Comparison of ENCODE assay signal across 26 cellular contexts in genomic region chr20:33015700-33016580, GRCh38. TPM values are rescaled to one million over a fixed set of nuclear protein-coding genes. Genes with fewer than 3 reads are reported as not detected.
DNase-seq lines count a peak whose midpoint lies in the region; ATAC-seq and TF ChIP-seq lines count a peak whose summit lies in the region.
"Had no signal": no experiment of that assay in that cellular context is flagged by ENCODE, and none has a peak within 500 bp of the region (broad histone marks: within the 10 kb centered on the region; RNA-seq: fewer than 3 reads in every experiment).

No MANE protein-coding gene starts in this region.

- H3K4me1 Mint-ChIP-seq in activated CD8-positive, alpha-beta T cell treated with anti-CD3 and anti-CD28 coated beads, Interleukin-2, amount 10 ng/mL, durations not matched to agents 7 days and 5 days (ENCODE audit: low read depth) = no peaks in the 10 kb centered on the region
- H3K4me1 Mint-ChIP-seq in activated CD8-positive, alpha-beta T cell treated with anti-CD3 and anti-CD28 coated beads for 36 hours (ENCODE audit: low read depth) = no peaks in the 10 kb centered on the region
- H3K4me1 Mint-ChIP-seq: CD14-positive monocyte had no signal

- dilution Hi-C loops in IMR-90 (cut with HindIII; ENCODE audit: low sequenced_read_pairs, unreplicated experiment) = no loop called here

- H3K23ac ChIP-seq in IMR-90 (ENCODE audit: low read depth, low read length) = no peak overlapping the region
- no peak overlapping the region for H3K23ac ChIP-seq in mesendoderm (ENCODE audit: low read length)

- TF ChIP-seq RAD21 in IMR-90 (IDR thresholded peaks at IDR 0.05; ENCODE audit: low read length) = no peak

- H3K4me1 ChIP-seq in IMR-90 (ENCODE audit: control insufficient read depth, insufficient read depth, low read length) (no peaks in the 10 kb centered on the region), mesendoderm (ENCODE audit: control insufficient read depth, low read depth, low read length) (peaks cover 9% of the 10 kb centered on the region), spleen (no peaks in the 10 kb centered on the region)
- H3K4me1 ChIP-seq: BE2C had no signal

- no peaks in the 10 kb centered on the region for H3K79me2 ChIP-seq in mesendoderm (ENCODE audit: control insufficient read depth, insufficient read depth, low read length)

- H3K9me3 ChIP-seq in IMR-90 (ENCODE audit: control insufficient read depth, insufficient read depth, low read length) (no peaks in the 10 kb centered on the region), spleen (no peaks in the 10 kb centered on the region)
- H3K9me3 ChIP-seq: BE2C had no signal

- no peak overlapping the region for H3K4me3 Mint-ChIP-seq in activated CD8-positive, alpha-beta T cell treated with anti-CD3 and anti-CD28 coated beads, Interleukin-2, amount 10 ng/mL, durations not matched to agents 7 days and 5 days
- no peak overlapping the region for H3K4me3 Mint-ChIP-seq in activated CD8-positive, alpha-beta T cell treated with anti-CD3 and anti-CD28 coated beads for 36 hours
- H3K4me3 Mint-ChIP-seq: CD14-positive monocyte had no signal

- no peaks in the 10 kb centered on the region for H3K36me3 ChIP-seq in IMR-90 (ENCODE audit: control insufficient read depth, insufficient read depth, low read length)
- H3K36me3 ChIP-seq in mesendoderm (ENCODE audit: control insufficient read depth, insufficient read depth, low read length) = no peaks in the 10 kb centered on the region
- H3K36me3 ChIP-seq in spleen = no peaks in the 10 kb centered on the region
- H3K36me3 ChIP-seq: BE2C had no signal

- no peak overlapping the region for H2BK20ac ChIP-seq in IMR-90 (ENCODE audit: low read depth, low read length)

- H3K4ac ChIP-seq in IMR-90 (ENCODE audit: low read depth, low read length) (no peak overlapping the region), mesendoderm (ENCODE audit: low read depth, low read length) (peak overlapping the region; percentile 44)

- TF ChIP-seq CTCF in activated CD8-positive, alpha-beta T cell treated with anti-CD3 and anti-CD28 coated beads for 36 hours (IDR thresholded peaks at IDR 0.05) = no peak
- no peak for TF ChIP-seq CTCF in IMR-90 (conservative IDR thresholded peaks at IDR 0.05; ENCODE audit: low read depth, low read length)
- no peak for TF ChIP-seq CTCF in spleen (IDR thresholded peaks at IDR 0.05 in 8 of 11, conservative IDR thresholded peaks at IDR 0.05 in 3 of 11)

- no peak overlapping the region for H3K27ac ChIP-seq in IMR-90 (ENCODE audit: insufficient read depth, low read length)
- no peak overlapping the region for H3K27ac ChIP-seq in mesendoderm (ENCODE audit: low read depth, low read length)
- H3K27ac ChIP-seq in spleen = no peak overlapping the region

- no peak overlapping the region for H3K18ac ChIP-seq in IMR-90 (ENCODE audit: low read depth, low read length)
- H3K18ac ChIP-seq in mesendoderm (ENCODE audit: low read length) = peak overlapping the region; percentile 34

- BruUV-seq in IMR-90 (replicated peaks; lab: Mats Ljungman, UMichigan) = no TSS peak

- H4K91ac ChIP-seq in IMR-90 (ENCODE audit: insufficient read depth, low read depth, low read length) = no peak overlapping the region

- H3K14ac ChIP-seq in IMR-90 (replicated peaks; ENCODE audit: low read depth, low read length) = no peak overlapping the region

- H2AK9ac ChIP-seq in IMR-90 (replicated peaks; ENCODE audit: low read depth, low read length, poor library complexity) = peak overlapping the region; percentile 24

- no peaks in the 10 kb centered on the region for H3K9me1 ChIP-seq in IMR-90 (ENCODE audit: insufficient read depth, low read length)

- peak overlapping the region; percentile 55 for H3K27ac Mint-ChIP-seq in activated CD8-positive, alpha-beta T cell treated with anti-CD3 and anti-CD28 coated beads, Interleukin-2, amount 10 ng/mL, durations not matched to agents 7 days and 5 days
- H3K27ac Mint-ChIP-seq in activated CD8-positive, alpha-beta T cell treated with anti-CD3 and anti-CD28 coated beads for 36 hours = no peak overlapping the region

- no peak for ATAC-seq in activated CD8-positive, alpha-beta T cell treated with anti-CD3 and anti-CD28 coated beads, Interleukin-2, amount 10 ng/mL, durations not matched to agents 7 days and 5 days
- no peak for ATAC-seq in activated CD8-positive, alpha-beta T cell treated with anti-CD3 and anti-CD28 coated beads for 36 hours
- ATAC-seq in IMR-90 (ENCODE audit: low read depth) (no peak), HG03280 (IDR thresholded peaks at IDR 0.05; ENCODE audit: unreplicated experiment) (no peak), GM21825 (IDR thresholded peaks at IDR 0.05; ENCODE audit: unreplicated experiment) (no peak)
- ATAC-seq: K562 had no signal

- CTCF ChIA-PET in activated CD8-positive, alpha-beta T cell treated with anti-CD3 and anti-CD28 coated beads, Interleukin-2, amount 10 ng/mL, durations not matched to agents 7 days and 5 days (lab: Charles Lee) = no interaction called here
- CTCF ChIA-PET in activated CD8-positive, alpha-beta T cell treated with anti-CD3 and anti-CD28 coated beads for 36 hours (lab: Charles Lee) = no interaction called here
- CTCF ChIA-PET in IMR-90 (lab: Yijun Ruan, JAX) = no interaction called here

- in situ Hi-C loops in IMR-90 (cut with MboI; ENCODE audit: low sequenced_read_pairs) = no loop called here

- H3K4me3 ChIP-seq in IMR-90 (ENCODE audit: insufficient read depth, low read depth, low read length) (no peak overlapping the region), mesendoderm (ENCODE audit: low read length) (no peak overlapping the region), spleen (no peak overlapping the region)
- H3K4me3 ChIP-seq: K562 had no signal

- H2AK5ac ChIP-seq in IMR-90 (ENCODE audit: low read depth, low read length) (no peak overlapping the region), mesendoderm (ENCODE audit: low read length) (peak overlapping the region; percentile 59)

- no peaks in the 10 kb centered on the region for H4K20me1 ChIP-seq in IMR-90 (ENCODE audit: insufficient read depth, low read length)

- H2BK15ac ChIP-seq in IMR-90 (ENCODE audit: low read depth, low read length) (no peak overlapping the region), mesendoderm (replicated peaks; ENCODE audit: low read depth) (no peak overlapping the region)

- H3K27me3 ChIP-seq in IMR-90 (ENCODE audit: control insufficient read depth, insufficient read depth, low read length) (peaks cover 14% of the 10 kb centered on the region), mesendoderm (ENCODE audit: insufficient read depth, low read length, poor library complexity) (no peaks in the 10 kb centered on the region), spleen (replicated peaks in 1 of 7) (peaks cover 0 to 16% (median 0%) of the 10 kb centered on the region in 7 donors)
- H3K27me3 ChIP-seq: BE2C had no signal

- intact Hi-C loops in activated CD8-positive, alpha-beta T cell treated with anti-CD3 and anti-CD28 coated beads for 36 hours (cut with micrococcal nuclease) = no loop called here
- intact Hi-C loops in IMR-90 (cut with micrococcal nuclease) (no loop called here), spleen (cut with DNase I; ENCODE audit: low total_unique reads) (no loop called here)

- H2BK5ac ChIP-seq in IMR-90 (ENCODE audit: low read depth, low read length, poor library complexity, severe bottlenecking) (no peak overlapping the region), mesendoderm (ENCODE audit: low read length) (no peak overlapping the region)

- no peaks in the 10 kb centered on the region for H3K9me3 Mint-ChIP-seq in activated CD8-positive, alpha-beta T cell treated with anti-CD3 and anti-CD28 coated beads, Interleukin-2, amount 10 ng/mL, durations not matched to agents 7 days and 5 days (ENCODE audit: insufficient read depth)
- H3K9me3 Mint-ChIP-seq in activated CD8-positive, alpha-beta T cell treated with anti-CD3 and anti-CD28 coated beads for 36 hours = no peaks in the 10 kb centered on the region

- no peaks in the 10 kb centered on the region for H3K36me3 Mint-ChIP-seq in activated CD8-positive, alpha-beta T cell treated with anti-CD3 and anti-CD28 coated beads, Interleukin-2, amount 10 ng/mL, durations not matched to agents 7 days and 5 days (ENCODE audit: low read depth)
- no peaks in the 10 kb centered on the region for H3K36me3 Mint-ChIP-seq in activated CD8-positive, alpha-beta T cell treated with anti-CD3 and anti-CD28 coated beads for 36 hours (ENCODE audit: low read depth)
- H3K36me3 Mint-ChIP-seq: CD14-positive monocyte had no signal

- 33% methylated on average over 4 of the region's 15 CpGs; no CpG with 5 or more reads in 1 of the 2 experiments for WGBS in IMR-90 (ENCODE audit: extremely low coverage in 2 of 2, insufficient read length in 1 of 2), 2 experiments
- WGBS in mesendoderm (ENCODE audit: extremely low coverage, insufficient coverage, low lambda C conversion rate) = no CpG with 5 or more reads among the region's 15 CpGs
- 61 to 77% (median 68%) methylated on average over 15 of the region's 15 CpGs for WGBS in spleen, 5 donors

- H3K56ac ChIP-seq in IMR-90 (ENCODE audit: extremely low read depth, insufficient read depth, low read length) (no peak overlapping the region), mesendoderm (ENCODE audit: low read length) (peak overlapping the region; percentile 22)

- H2BK120ac ChIP-seq in IMR-90 (ENCODE audit: low read depth, low read length) = no peak overlapping the region
- no peak overlapping the region for H2BK120ac ChIP-seq in mesendoderm (ENCODE audit: low read depth, low read length)

- no peak overlapping the region for H4K5ac ChIP-seq in IMR-90 (ENCODE audit: low read depth, low read length)
- no peak overlapping the region for H4K5ac ChIP-seq in mesendoderm (ENCODE audit: low read length)

- H4K8ac ChIP-seq in IMR-90 (ENCODE audit: low read depth in 2 of 2, low read length in 2 of 2) = no peak overlapping the region
- no peak overlapping the region for H4K8ac ChIP-seq in mesendoderm (ENCODE audit: low read depth, low read length)

- POLR2A ChIA-PET in activated CD8-positive, alpha-beta T cell treated with anti-CD3 and anti-CD28 coated beads, Interleukin-2, amount 10 ng/mL, durations not matched to agents 7 days and 5 days (lab: Charles Lee) = interaction anchor here (0.5 to 0.6 kb wide), 2 partner anchors 259 to 325 kb away, joined by 3 to 4 read pairs; no protein-coding TSS in a partner anchor
- POLR2A ChIA-PET in activated CD8-positive, alpha-beta T cell treated with anti-CD3 and anti-CD28 coated beads for 36 hours (lab: Charles Lee) = no interaction called here
- POLR2A ChIA-PET in IMR-90 (lab: Charles Lee; ENCODE audit: unreplicated experiment) = no interaction called here

- no peak for TF ChIP-seq POLR2A in IMR-90 (IDR thresholded peaks at IDR 0.05; ENCODE audit: low read depth, low read length)
- TF ChIP-seq POLR2A in spleen (IDR thresholded peaks at IDR 0.05) = no peak

- H2AFZ ChIP-seq in IMR-90 (replicated peaks; ENCODE audit: low read length, poor library complexity) = no peak overlapping the region

- H3K27me3 Mint-ChIP-seq in activated CD8-positive, alpha-beta T cell treated with anti-CD3 and anti-CD28 coated beads, Interleukin-2, amount 10 ng/mL, durations not matched to agents 7 days and 5 days (ENCODE audit: low read depth) = no peaks in the 10 kb centered on the region
- H3K27me3 Mint-ChIP-seq in activated CD8-positive, alpha-beta T cell treated with anti-CD3 and anti-CD28 coated beads for 36 hours = no peaks in the 10 kb centered on the region

- H3K9ac ChIP-seq in IMR-90 (ENCODE audit: low read depth, low read length) (no peak overlapping the region), mesendoderm (ENCODE audit: low read length) (no peak overlapping the region)

- no peak for DNase-seq in activated CD8-positive, alpha-beta T cell treated with anti-CD3 and anti-CD28 coated beads, Interleukin-2, amount 10 ng/mL, durations not matched to agents 7 days and 5 days
- DNase-seq in activated CD8-positive, alpha-beta T cell treated with anti-CD3 and anti-CD28 coated beads for 36 hours = no peak
- DNase-seq in IMR-90 (no peak), mesendoderm (no peak), spleen (peak; percentile 29)
- DNase-seq: 8988T, ACHN, BE2C, Calu3, DMS153, DND-41, H7, MV-4-11, NCI-H1105, NCI-H1436 treated with DMSO at 0.1 percent for 48 hours, NCI-H2029, NCI-H446, NCI-H524 treated with DMSO at 0.1 percent for 48 hours, NCI-H774 had no signal

- H3K4me2 ChIP-seq in IMR-90 (ENCODE audit: low read depth, low read length) = no peak overlapping the region
- no peak overlapping the region for H3K4me2 ChIP-seq in mesendoderm (ENCODE audit: low read length)

- H3K79me1 ChIP-seq in IMR-90 (ENCODE audit: low read depth in 1 of 2, low read length in 2 of 2) = no peaks in the 10 kb centered on the region
- H3K79me1 ChIP-seq in mesendoderm (ENCODE audit: low read length) = no peaks in the 10 kb centered on the region

RNA-seq across cellular contexts. Expression of gene BPIFB2, which starts 8.4 kb away (rescaled TPM):
- total RNA-seq in activated CD8-positive, alpha-beta T cell treated with anti-CD3 and anti-CD28 coated beads, Interleukin-2, amount 10 ng/mL, durations not matched to agents 7 days and 5 days = not detected
- not detected for total RNA-seq in activated CD8-positive, alpha-beta T cell treated with anti-CD3 and anti-CD28 coated beads for 36 hours
- total RNA-seq in IMR-90 (2012; rRNA removed) = not detected in 2 replicates
- not detected in 2 replicates for polyA plus RNA-seq in IMR-90 (2012; rRNA removed)
- polyA plus RNA-seq in IMR-90 (2012; cell fraction: cytosol; rRNA removed) = not detected in 2 replicates
- not detected in 2 replicates for polyA plus RNA-seq in IMR-90 (2012; cell fraction: nucleus; rRNA removed; ENCODE audit: low replicate concordance)
- 0.10 TPM for polyA plus RNA-seq in mesendoderm (2013, experiment 1 of 2)
- 0.11 TPM for polyA plus RNA-seq in mesendoderm (2013, experiment 2 of 2)
- not detected for total RNA-seq in spleen
- not detected for polyA plus RNA-seq in spleen
- total RNA-seq: Calu3, H7, HT-29, K562, LHCN-M2, MCF 10A had no signal
- polyA plus RNA-seq: CD14-positive monocyte, K562 had no signal

RNA-seq across cellular contexts. Expression of gene SUN5, which starts 11.7 kb away (rescaled TPM):
- not detected for total RNA-seq in activated CD8-positive, alpha-beta T cell treated with anti-CD3 and anti-CD28 coated beads, Interleukin-2, amount 10 ng/mL, durations not matched to agents 7 days and 5 days
- not detected for total RNA-seq in activated CD8-positive, alpha-beta T cell treated with anti-CD3 and anti-CD28 coated beads for 36 hours
- total RNA-seq in IMR-90 (2012; rRNA removed) (not detected in 2 replicates), spleen (not detected)
- polyA plus RNA-seq in IMR-90 (2012; rRNA removed) (not detected in 2 replicates), spleen (not detected)
- polyA plus RNA-seq in IMR-90 (2012; cell fraction: cytosol; rRNA removed) = not detected in 2 replicates
- not detected in 2 replicates for polyA plus RNA-seq in IMR-90 (2012; cell fraction: nucleus; rRNA removed; ENCODE audit: low replicate concordance)
- polyA plus RNA-seq in mesendoderm (2013, experiment 1 of 2) = not detected
- polyA plus RNA-seq in mesendoderm (2013, experiment 2 of 2) = not detected
- total RNA-seq: Calu3, H7, HT-29, K562, LHCN-M2, MCF 10A had no signal
- polyA plus RNA-seq: CD14-positive monocyte, K562 had no signal

RNA-seq across cellular contexts. Expression of gene BPIFB6, which starts 15.5 kb away (rescaled TPM):
- not detected for total RNA-seq in activated CD8-positive, alpha-beta T cell treated with anti-CD3 and anti-CD28 coated beads, Interleukin-2, amount 10 ng/mL, durations not matched to agents 7 days and 5 days
- total RNA-seq in activated CD8-positive, alpha-beta T cell treated with anti-CD3 and anti-CD28 coated beads for 36 hours = not detected
- not detected in 2 replicates for total RNA-seq in IMR-90 (2012; rRNA removed)
- polyA plus RNA-seq in IMR-90 (2012; rRNA removed) = not detected in 2 replicates
- polyA plus RNA-seq in IMR-90 (2012; cell fraction: cytosol; rRNA removed) = not detected in 2 replicates
- polyA plus RNA-seq in IMR-90 (2012; cell fraction: nucleus; rRNA removed; ENCODE audit: low replicate concordance) = not detected in 2 replicates
- polyA plus RNA-seq in mesendoderm (2013, experiment 1 of 2) = not detected
- not detected for polyA plus RNA-seq in mesendoderm (2013, experiment 2 of 2)
- total RNA-seq in spleen = not detected
- polyA plus RNA-seq in spleen = not detected
- total RNA-seq: Calu3, H7, HT-29, K562, LHCN-M2, MCF 10A had no signal
- polyA plus RNA-seq: CD14-positive monocyte, K562 had no signal

RNA-seq across cellular contexts. Expression of gene BPIFB3, which starts 37.8 kb away (rescaled TPM):
- not detected for total RNA-seq in activated CD8-positive, alpha-beta T cell treated with anti-CD3 and anti-CD28 coated beads, Interleukin-2, amount 10 ng/mL, durations not matched to agents 7 days and 5 days
- total RNA-seq in activated CD8-positive, alpha-beta T cell treated with anti-CD3 and anti-CD28 coated beads for 36 hours = not detected
- total RNA-seq in IMR-90 (2012; rRNA removed) (not detected in 2 replicates), spleen (not detected)
- polyA plus RNA-seq in IMR-90 (2012; rRNA removed) (not detected in 2 replicates), spleen (not detected)
- polyA plus RNA-seq in IMR-90 (2012; cell fraction: cytosol; rRNA removed) = not detected in 2 replicates
- polyA plus RNA-seq in IMR-90 (2012; cell fraction: nucleus; rRNA removed; ENCODE audit: low replicate concordance) = not detected in 2 replicates
- not detected for polyA plus RNA-seq in mesendoderm (2013, experiment 1 of 2)
- 0.03 TPM for polyA plus RNA-seq in mesendoderm (2013, experiment 2 of 2)
- total RNA-seq: Calu3, H7, HT-29, K562, LHCN-M2, MCF 10A had no signal
- polyA plus RNA-seq: CD14-positive monocyte, K562 had no signal
